ENCODE assay signal across 8 cellular contexts in the genomic region with DNA sequence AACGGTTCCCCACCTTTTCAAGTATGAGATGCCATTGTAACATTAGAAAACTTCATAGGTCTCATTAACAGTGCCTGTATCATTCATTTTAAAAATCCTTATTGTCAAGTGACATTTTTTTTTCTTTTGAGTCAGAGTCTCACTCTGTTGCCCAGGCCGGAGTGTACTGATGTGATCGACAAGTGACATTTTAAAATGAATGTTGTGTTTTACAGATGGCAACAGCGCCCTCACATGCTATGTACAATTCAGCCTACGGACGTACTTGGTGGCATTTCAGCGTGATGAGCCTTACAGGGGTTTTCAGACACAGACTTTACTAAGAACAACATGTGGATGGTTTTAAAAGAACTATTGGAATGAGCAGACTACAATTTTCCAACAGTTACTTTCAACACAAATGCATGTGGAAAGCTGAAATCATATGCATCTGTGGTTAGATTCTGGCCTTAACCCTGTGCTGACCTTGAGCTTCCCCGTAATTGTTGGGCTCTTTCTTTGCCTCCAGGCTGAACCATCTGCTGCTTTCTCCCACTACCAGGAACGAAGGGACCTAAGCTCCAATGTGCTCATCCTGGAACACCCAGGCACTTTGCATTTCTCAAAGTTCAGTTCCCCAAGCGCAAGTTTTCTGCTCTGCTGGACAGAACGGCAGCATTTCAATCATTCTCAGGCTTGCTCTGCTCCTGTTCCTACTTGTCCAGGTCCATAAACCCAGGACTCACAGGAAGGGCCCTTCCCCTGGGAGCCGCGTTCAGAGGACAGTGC.
DNase-seq lines count a peak whose midpoint lies in the region; ATAC-seq and TF ChIP-seq lines count a peak whose summit lies in the region.

No MANE protein-coding gene starts in this region.

- H3K36me3 Mint-ChIP-seq in memory B cell, result no peaks in the 10 kb centered on the region

- H3K4me3 Mint-ChIP-seq in memory B cell, result no peak overlapping the region

- ATAC-seq in memory B cell (ENCODE audit: low read depth) (peak; percentile 91), HG02623 (IDR thresholded peaks at IDR 0.05; ENCODE audit: unreplicated experiment) (no peak)

- H3K4me1 Mint-ChIP-seq in memory B cell, result peaks cover 11% of the 10 kb centered on the region

- H3K36me3 ChIP-seq in A673 (ENCODE audit: insufficient read depth, low read length, poor library complexity, severe bottlenecking), result no peaks in the 10 kb centered on the region
- no peaks in the 10 kb centered on the region for H3K36me3 ChIP-seq in mammary epithelial cell (ENCODE audit: insufficient read depth, low read length)

- H4K20me1 ChIP-seq in mammary epithelial cell (ENCODE audit: insufficient read depth, low read length), result no peaks in the 10 kb centered on the region

- in situ Hi-C loops in mammary epithelial cell (cut with MboI; ENCODE audit: low sequenced_read_pairs in 2 of 2), result loop anchor here (10.0 kb wide), 2 partner anchors 278 to 328 kb away; a partner anchor contains a TSS

- intact Hi-C loops in A673 (cut with micrococcal nuclease; ENCODE audit: unreplicated experiment), result no loop called here
- intact Hi-C loops in mammary epithelial cell (cut with micrococcal nuclease), result loop anchor here (1.0 to 10.0 kb wide), 9 partner anchors 34 to 1758 kb away; no protein-coding TSS in a partner anchor

- DNase-seq in A673 (ENCODE audit: low spot score), result peak; percentile 80
- DNase-seq in NCI-H510A treated with DMSO at 0.1 percent for 48 hours (lab: John Stamatoyannopoulos, UW), result peak; percentile 62
- peak; percentile 54 for DNase-seq in mammary epithelial cell
- DNase-seq in memory B cell (ENCODE audit: low spot score in 2 of 2), result peak; percentile 24 to 33
- no peak for DNase-seq in activated CD4-positive, CD25-positive, alpha-beta regulatory T cell (lab: John Stamatoyannopoulos, UW)
- no peak for DNase-seq in central memory CD4-positive, alpha-beta T cell

- H3K79me2 ChIP-seq in mammary epithelial cell (ENCODE audit: insufficient read depth, low read length), result no peaks in the 10 kb centered on the region

- WGBS in mammary epithelial cell (ENCODE audit: low coverage, missing lambda C conversion rate), result 15% methylated on average over 13 of the region's 13 CpGs

- H3K4me2 ChIP-seq in mammary epithelial cell (ENCODE audit: insufficient read depth, low read depth, low read length), result peak overlapping the region; percentile 56

- peaks cover 5% of the 10 kb centered on the region for H3K27me3 Mint-ChIP-seq in memory B cell

- no peaks in the 10 kb centered on the region for H3K9me3 Mint-ChIP-seq in memory B cell

- peak overlapping the region; percentile 85 for H2AFZ ChIP-seq in mammary epithelial cell (ENCODE audit: low read depth, low read length)

- H3K9me3 ChIP-seq in A673 (ENCODE audit: low read depth, low read length, poor library complexity, severe bottlenecking) (no peaks in the 10 kb centered on the region), mammary epithelial cell (replicated peaks; ENCODE audit: insufficient read depth, low read length) (no peaks in the 10 kb centered on the region)

- CTCF ChIA-PET in A673 (lab: Charles Lee), result interaction anchor here (0.6 to 2.6 kb wide), 6 partner anchors 29 to 329 kb away, joined by 3 to 22 read pairs (median 4); no protein-coding TSS in a partner anchor
- CTCF ChIA-PET in mammary epithelial cell (lab: Charles Lee; ENCODE audit: low non-redundant PET), result interaction anchor here (0.6 to 1.4 kb wide), 4 partner anchors 52 to 286 kb away, joined by 3 to 5 read pairs (median 4); no protein-coding TSS in a partner anchor

- H3K4me1 ChIP-seq in A673 (ENCODE audit: insufficient read depth, low read length, poor library complexity, severe bottlenecking) (no peaks in the 10 kb centered on the region), mammary epithelial cell (ENCODE audit: insufficient read depth, low read length) (peaks cover 40% of the 10 kb centered on the region)

- dilution Hi-C loops in mammary epithelial cell (cut with HindIII; ENCODE audit: low sequenced_read_pairs), result loop anchor here (5.0 to 25.0 kb wide), 2 partner anchors 50 to 295 kb away; no protein-coding TSS in a partner anchor

- TF ChIP-seq CTCF in A673 (conservative IDR thresholded peaks at IDR 0.05; ENCODE audit: low read depth, low read length) (peak; percentile 73), GM12873 (IDR thresholded peaks at IDR 0.05; ENCODE audit: insufficient read depth, low read depth, low read length, missing control alignments) (peak; percentile 37), mammary epithelial cell (conservative IDR thresholded peaks at IDR 0.05 in 1 of 2, IDR thresholded peaks at IDR 0.05 in 1 of 2; ENCODE audit: extremely low read depth in 1 of 2, insufficient read depth in 1 of 2, low read depth in 1 of 2, low read length in 2 of 2) (peak; percentile 35 to 64)

- no peak overlapping the region for H3K4me3 ChIP-seq in A673 (ENCODE audit: low read depth, low read length, poor library complexity, severe bottlenecking)
- no peak overlapping the region for H3K4me3 ChIP-seq in mammary epithelial cell (replicated peaks in 1 of 3; ENCODE audit: insufficient read depth in 1 of 3, low read depth in 2 of 3, low read length in 3 of 3)

- H3K27me3 ChIP-seq in A673 (replicated peaks; ENCODE audit: insufficient read depth, low read depth, low read length, poor library complexity), result no peaks in the 10 kb centered on the region
- no peaks in the 10 kb centered on the region for H3K27me3 ChIP-seq in mammary epithelial cell (ENCODE audit: insufficient read depth, low read length)

- H3K27ac ChIP-seq in A673 (ENCODE audit: low read depth, low read length, poor library complexity, severe bottlenecking), result no peak overlapping the region
- peak overlapping the region; percentile 72 for H3K27ac ChIP-seq in mammary epithelial cell (ENCODE audit: insufficient read depth, low read depth, low read length)

- no TSS peak for BruUV-seq in A673 (replicated peaks; lab: Mats Ljungman, UMichigan)
- BruUV-seq in mammary epithelial cell (replicated peaks; lab: Mats Ljungman, UMichigan), result no TSS peak

- POLR2A ChIA-PET in A673 (lab: Charles Lee; ENCODE audit: low non-redundant PET), result no interaction called here

- H3K27ac Mint-ChIP-seq in memory B cell, result no peak overlapping the region

- peak overlapping the region; percentile 30 for H3K9ac ChIP-seq in mammary epithelial cell (ENCODE audit: insufficient read depth, low read length)

Comparison
In these comparisons a context has a peak if more than half of its experiments do, and no peak if none do; other contexts are left out.
1. DNase-seq: peak in A673 (single experiment), NCI-H510A treated with DMSO at 0.1 percent for 48 hours (single experiment), mammary epithelial cell (single experiment) and memory B cell (2 of 2); none in activated CD4-positive, CD25-positive, alpha-beta regulatory T cell (0 of 4) and central memory CD4-positive, alpha-beta T cell (single experiment).
2. Peak in every context shown above with its lines, with median percentiles within 50 percentile points of each other: CTCF ChIP-seq.